ENCODE assay signal across 2 cellular contexts in genomic region chr14:68958553-68958952, GRCh38.
TF ChIP-seq lines count a peak whose summit lies in the region.

No MANE protein-coding gene starts in this region.

TF ChIP-seq in liver, 16 proteins besides CTCF, POLR2A, EP300 and RAD21:
- TF ChIP-seq NR2F2 (IDR thresholded peaks at IDR 0.05): peak; percentile 21
- no peak for TF ChIP-seq REST (IDR thresholded peaks at IDR 0.05)
- TF ChIP-seq ZBTB33 (IDR thresholded peaks at IDR 0.05): no peak
- TF ChIP-seq HNF4A (conservative IDR thresholded peaks at IDR 0.05): no peak
- TF ChIP-seq EGR1 (IDR thresholded peaks at IDR 0.05; ENCODE audit: low read depth in 2 of 2): no peak
- no peak for TF ChIP-seq ATF3 (IDR thresholded peaks at IDR 0.05)
- no peak for TF ChIP-seq YY1 (IDR thresholded peaks at IDR 0.05)
- TF ChIP-seq SP1 (IDR thresholded peaks at IDR 0.05): no peak

TF ChIP-seq in HepG2, 621 proteins besides CTCF, POLR2A, EP300 and RAD21:
- no peak for TF ChIP-seq ZNF138 (CRISPR knock-in tag; IDR thresholded peaks at IDR 0.05; ENCODE audit: low read depth)
- no peak for TF ChIP-seq ZNF547 (CRISPR knock-in tag; IDR thresholded peaks at IDR 0.05)
- TF ChIP-seq ZNF598 (CRISPR knock-in tag; IDR thresholded peaks at IDR 0.05; ENCODE audit: borderline replicate concordance): no peak
- TF ChIP-seq ZNF816 (CRISPR knock-in tag; IDR thresholded peaks at IDR 0.05; ENCODE audit: borderline replicate concordance): no peak
